Comparison of ENCODE assay signal across 18 cellular contexts in the genomic region with DNA sequence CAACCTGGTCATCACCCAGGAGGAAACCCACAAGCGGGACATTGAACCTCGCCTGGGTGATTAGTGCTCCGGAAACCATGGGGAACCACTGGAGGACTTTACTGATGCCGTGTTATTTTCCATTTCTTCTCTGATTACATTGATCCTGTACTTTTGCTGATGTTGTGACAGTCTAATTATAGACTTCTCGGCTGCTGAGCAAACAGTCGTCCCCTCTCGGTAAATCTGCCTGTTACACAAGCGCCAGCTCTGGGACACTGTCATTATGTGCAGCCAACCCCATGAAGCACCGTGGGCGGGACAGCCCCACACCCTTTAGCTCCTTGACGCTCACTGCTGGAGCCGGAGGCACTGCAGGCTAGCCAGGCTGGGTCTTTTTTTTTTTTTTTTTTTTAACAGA. TPM values are rescaled to one million over a fixed set of nuclear protein-coding genes. Genes with fewer than 3 reads are reported as not detected.
DNase-seq lines count a peak whose midpoint lies in the region; ATAC-seq and TF ChIP-seq lines count a peak whose summit lies in the region.
"Had no signal": no experiment of that assay in that cellular context is flagged by ENCODE, and none has a peak within 500 bp of the region (broad histone marks: within the 10 kb centered on the region; RNA-seq: fewer than 3 reads in every experiment).

No MANE protein-coding gene starts in this region.

- CTCF ChIA-PET in activated B cell treated with CpG ODN at 0.5 μM for 24 hours (lab: Charles Lee), result interaction anchor here (0.8 kb wide), 1 partner anchor 158 kb away, joined by 3 read pairs; no protein-coding TSS in a partner anchor

- intact Hi-C loops in activated B cell treated with CpG ODN at 0.5 μM for 24 hours (cut with micrococcal nuclease) (loop anchor here (2.0 to 10.0 kb wide), 3 partner anchors 15 to 1225 kb away; partner anchors contain the start of gene ATP1A1), aorta (cut with DNase I) (loop anchor here (10.0 kb wide), 1 partner anchor 295 kb away; no protein-coding TSS in a partner anchor), vagina (cut with DNase I) (no loop called here)

- ATAC-seq in activated B cell treated with CpG ODN at 0.5 μM for 24 hours (ENCODE audit: low read depth) (no peak), aorta (ENCODE audit: low FRiP score) (peak; percentile 6), GM18520 (IDR thresholded peaks at IDR 0.05; ENCODE audit: unreplicated experiment) (no peak)
- ATAC-seq: activated CD4-positive, alpha-beta T cell treated with anti-CD3 and anti-CD28 coated beads for 36 hours; effector memory CD8-positive, alpha-beta T cell had no signal

- no peaks in the 10 kb centered on the region for H3K27me3 Mint-ChIP-seq in activated B cell treated with CpG ODN at 0.5 μM for 24 hours
- H3K27me3 Mint-ChIP-seq: activated CD4-positive, alpha-beta T cell treated with anti-CD3 and anti-CD28 coated beads for 36 hours; CD4-positive, alpha-beta T cell had no signal

- H3K27ac ChIP-seq in liver (ENCODE audit: low read depth in 1 of 2, low read length in 2 of 2) (no peak overlapping the region), aorta (ENCODE audit: low read depth in 1 of 2, low read length in 2 of 2) (no peak overlapping the region), vagina (no peak overlapping the region)
- H3K27ac ChIP-seq: sigmoid colon, stomach, uterus had no signal

- no peaks in the 10 kb centered on the region for H3K9me3 Mint-ChIP-seq in activated B cell treated with CpG ODN at 0.5 μM for 24 hours
- H3K9me3 Mint-ChIP-seq: CD4-positive, alpha-beta T cell; effector memory CD8-positive, alpha-beta T cell; HFFc6 had no signal

- TF ChIP-seq POLR2A in vagina (IDR thresholded peaks at IDR 0.05), result no peak

- DNase-seq in activated effector memory CD4-positive, alpha-beta T cell treated with anti-CD3 and anti-CD28 coated beads, Interleukin-2, amount 50 U/mL, for 16 hours, result peak; percentile 42
- no peak for DNase-seq in activated effector memory CD4-positive, alpha-beta T cell treated with Interleukin-2 at 50 U/mL for 16 hours
- DNase-seq in activated B cell treated with CpG ODN at 0.5 μM for 24 hours (peak; percentile 1), aorta (no peak), H4 (ENCODE audit: low spot score) (no peak), vagina (ENCODE audit: extremely low spot score in 2 of 2) (no peak)
- DNase-seq: activated CD4-positive, alpha-beta T cell treated with anti-CD3 and anti-CD28 coated beads for 36 hours; activated CD8-positive, alpha-beta memory T cell treated with anti-CD3 and anti-CD28 coated beads, Interleukin-2, amount 50 U/mL, for 4 hours; CD4-positive, alpha-beta T cell; effector memory CD8-positive, alpha-beta T cell; HFFc6; OCI-M1; sigmoid colon; stimulated activated CD4-positive, alpha-beta T cell treated with anti-CD3 and anti-CD28 coated beads, Interleukin-1b, Interleukin-23, amount 100 ng/mL, for 48 hours had no signal

- TF ChIP-seq RAD21 in liver (IDR thresholded peaks at IDR 0.05), result peak in 1 of 2 donors; percentile 54

- H3K36me3 Mint-ChIP-seq in activated B cell treated with CpG ODN at 0.5 μM for 24 hours (ENCODE audit: low read depth), result no peaks in the 10 kb centered on the region

- H3K27ac Mint-ChIP-seq in activated B cell treated with CpG ODN at 0.5 μM for 24 hours, result no peak overlapping the region
- H3K27ac Mint-ChIP-seq: activated CD4-positive, alpha-beta T cell treated with anti-CD3 and anti-CD28 coated beads for 36 hours; CD4-positive, alpha-beta T cell; effector memory CD8-positive, alpha-beta T cell; HFFc6 had no signal

- no peak overlapping the region for H3K4me3 Mint-ChIP-seq in activated B cell treated with CpG ODN at 0.5 μM for 24 hours
- H3K4me3 Mint-ChIP-seq: activated CD4-positive, alpha-beta T cell treated with anti-CD3 and anti-CD28 coated beads for 36 hours; CD4-positive, alpha-beta T cell; effector memory CD8-positive, alpha-beta T cell; HFFc6 had no signal

- H3K4me3 ChIP-seq in liver (ENCODE audit: low read depth in 1 of 3, low read length in 3 of 3) (no peak overlapping the region), aorta (ENCODE audit: low read length in 2 of 2) (no peak overlapping the region), vagina (no peak overlapping the region)
- H3K4me3 ChIP-seq: sigmoid colon, stomach, uterus had no signal

- H3K27me3 ChIP-seq in liver (ENCODE audit: control insufficient read depth in 4 of 4, insufficient read depth in 4 of 4, low read length in 3 of 4) (no peaks in the 10 kb centered on the region), aorta (ENCODE audit: control insufficient read depth in 1 of 2, insufficient read depth in 2 of 2, low read length in 1 of 2) (no peaks in the 10 kb centered on the region), vagina (no peaks in the 10 kb centered on the region)
- H3K27me3 ChIP-seq: sigmoid colon, stomach, uterus had no signal

- POLR2A ChIA-PET in activated B cell treated with CpG ODN at 0.5 μM for 24 hours (lab: Charles Lee), result interaction anchor here (0.5 to 1.6 kb wide), 5 partner anchors 27 to 74 kb away, joined by 3 to 6 read pairs (median 3); no protein-coding TSS in a partner anchor

- H3K9me3 ChIP-seq in liver (ENCODE audit: control insufficient read depth in 4 of 4, low read length in 3 of 4) (no peaks in the 10 kb centered on the region), aorta (ENCODE audit: control insufficient read depth, low read length) (no peaks in the 10 kb centered on the region), vagina (no peaks in the 10 kb centered on the region)
- H3K9me3 ChIP-seq: sigmoid colon, stomach, uterus had no signal

- 52% methylated on average over 12 of the region's 12 CpGs for WGBS in liver
- WGBS in aorta, 2 donors, result 67 to 76% methylated on average over 12 of the region's 12 CpGs

- peaks cover 25% of the 10 kb centered on the region for H3K4me1 Mint-ChIP-seq in activated B cell treated with CpG ODN at 0.5 μM for 24 hours

- H3K4me1 ChIP-seq in liver (ENCODE audit: control insufficient read depth in 4 of 4, insufficient read depth in 4 of 4, low read length in 3 of 4) (peaks cover 1 to 10% (median 4%) of the 10 kb centered on the region in 4 donors), aorta (ENCODE audit: control insufficient read depth in 1 of 2, insufficient read depth in 2 of 2, low read length in 2 of 2) (peaks cover 0 to 4% of the 10 kb centered on the region in 2 donors), vagina (peaks cover 1% of the 10 kb centered on the region)
- H3K4me1 ChIP-seq: uterus had no signal

- H3K36me3 ChIP-seq in liver (ENCODE audit: control insufficient read depth in 4 of 4, insufficient read depth in 3 of 4, low read depth in 1 of 4, low read length in 3 of 4) (no peaks in the 10 kb centered on the region), aorta (ENCODE audit: control insufficient read depth in 1 of 2, insufficient read depth in 2 of 2, low read length in 1 of 2) (no peaks in the 10 kb centered on the region), vagina (no peaks in the 10 kb centered on the region)
- H3K36me3 ChIP-seq: sigmoid colon, stomach, uterus had no signal

- TF ChIP-seq CTCF in activated B cell treated with CpG ODN at 0.5 μM for 24 hours (IDR thresholded peaks at IDR 0.05) (no peak), liver (IDR thresholded peaks at IDR 0.05; ENCODE audit: low read depth, low read length, missing input control) (no peak), vagina (IDR thresholded peaks at IDR 0.05) (no peak)

- H3K9ac ChIP-seq in liver (ENCODE audit: low read depth in 1 of 2, low read length in 2 of 2), result no peak overlapping the region

TF ChIP-seq in liver, 16 proteins besides CTCF, POLR2A, EP300 and RAD21 (continues in another document):
- TF ChIP-seq SP1 (IDR thresholded peaks at IDR 0.05), result peak; percentile 72
- no peak for TF ChIP-seq FOXA1 (IDR thresholded peaks at IDR 0.05)
- TF ChIP-seq EGR1 (IDR thresholded peaks at IDR 0.05; ENCODE audit: low read depth in 2 of 2), result peak; percentile 49 to 54
- TF ChIP-seq RXRA (IDR thresholded peaks at IDR 0.05), result peak; percentile 55 to 61
- TF ChIP-seq, protein P1, sequence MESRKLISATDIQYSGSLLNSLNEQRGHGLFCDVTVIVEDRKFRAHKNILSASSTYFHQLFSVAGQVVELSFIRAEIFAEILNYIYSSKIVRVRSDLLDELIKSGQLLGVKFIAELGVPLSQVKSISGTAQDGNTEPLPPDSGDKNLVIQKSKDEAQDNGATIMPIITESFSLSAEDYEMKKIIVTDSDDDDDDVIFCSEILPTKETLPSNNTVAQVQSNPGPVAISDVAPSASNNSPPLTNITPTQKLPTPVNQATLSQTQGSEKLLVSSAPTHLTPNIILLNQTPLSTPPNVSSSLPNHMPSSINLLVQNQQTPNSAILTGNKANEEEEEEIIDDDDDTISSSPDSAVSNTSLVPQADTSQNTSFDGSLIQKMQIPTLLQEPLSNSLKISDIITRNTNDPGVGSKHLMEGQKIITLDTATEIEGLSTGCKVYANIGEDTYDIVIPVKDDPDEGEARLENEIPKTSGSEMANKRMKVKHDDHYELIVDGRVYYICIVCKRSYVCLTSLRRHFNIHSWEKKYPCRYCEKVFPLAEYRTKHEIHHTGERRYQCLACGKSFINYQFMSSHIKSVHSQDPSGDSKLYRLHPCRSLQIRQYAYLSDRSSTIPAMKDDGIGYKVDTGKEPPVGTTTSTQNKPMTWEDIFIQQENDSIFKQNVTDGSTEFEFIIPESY (IDR thresholded peaks at IDR 0.05), result peak; percentile 23
- TF ChIP-seq, protein P2, sequence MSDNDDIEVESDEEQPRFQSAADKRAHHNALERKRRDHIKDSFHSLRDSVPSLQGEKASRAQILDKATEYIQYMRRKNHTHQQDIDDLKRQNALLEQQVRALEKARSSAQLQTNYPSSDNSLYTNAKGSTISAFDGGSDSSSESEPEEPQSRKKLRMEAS (IDR thresholded peaks at IDR 0.05), result peak; percentile 21
- peak; percentile 42 to 50 for TF ChIP-seq HNF4A (conservative IDR thresholded peaks at IDR 0.05)
- no peak for TF ChIP-seq ATF3 (IDR thresholded peaks at IDR 0.05)

RNA-seq across cellular contexts. Expression of gene TENT5C, which starts 6.0 kb away (rescaled TPM):
- total RNA-seq in activated B cell treated with CpG ODN at 0.5 μM for 24 hours (56.2 and 59.3 TPM in 2 replicates), liver (100 to 1,000 TPM in 1 of 2 donors, 1 to 10 TPM in 1; 4.3 to 200 TPM), aorta (10 to 100 TPM in 1 of 2 donors, 1 to 10 TPM in 1; 6.8 to 17.7 TPM), vagina (4.2 TPM)
- polyA plus RNA-seq in liver (1 to 10 TPM; 1.1 to 5.3 TPM), aorta (1 to 10 TPM; 1.0 to 1.4 TPM)
- total RNA-seq in H4 (2014; rRNA removed; shearing (Covaris generic)), result 0.76 and 1.1 TPM in 2 replicates

Comparison
In these comparisons a context has a peak if more than half of its experiments do, and no peak if none do; other contexts are left out.
1. DNase-seq: peak in activated effector memory CD4-positive, alpha-beta T cell treated with anti-CD3 and anti-CD28 coated beads, Interleukin-2, amount 50 U/mL, for 16 hours (single experiment) and activated B cell treated with CpG ODN at 0.5 μM for 24 hours (single experiment); none in activated effector memory CD4-positive, alpha-beta T cell treated with Interleukin-2 at 50 U/mL for 16 hours (single experiment), aorta (0 of 2), H4 (single experiment) and vagina (0 of 2).